ENCODE assay signal across 18 cellular contexts in the genomic region with DNA sequence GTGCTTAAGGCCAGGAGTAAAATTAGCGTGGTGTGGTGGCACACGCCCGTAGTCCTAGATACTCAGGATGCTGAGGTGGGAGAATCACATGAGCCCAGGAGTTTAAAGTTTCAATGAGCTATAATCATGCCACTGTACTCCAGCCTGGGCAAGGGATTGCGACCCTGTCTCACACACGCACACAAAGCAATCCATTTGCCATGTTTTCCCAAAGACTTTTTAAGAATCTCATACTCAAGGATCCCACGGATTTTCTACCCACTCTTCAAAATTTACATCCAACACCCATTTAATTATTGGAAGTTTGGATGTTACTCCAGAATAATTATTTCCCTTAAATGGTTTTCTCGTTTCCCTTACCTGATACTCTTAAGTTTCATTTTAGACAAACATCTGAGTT. TPM values are rescaled to one million over a fixed set of nuclear protein-coding genes. Genes with fewer than 3 reads are reported as not detected.
"Had no signal": no experiment of that assay in that cellular context is flagged by ENCODE, and none has a peak within 500 bp of the region (broad histone marks: within the 10 kb centered on the region; RNA-seq: fewer than 3 reads in every experiment).

No MANE protein-coding gene starts in this region.

- H3K27me3 ChIP-seq: right atrium auricular region, upper lobe of right lung had no signal

- H3K9me3 ChIP-seq: left ventricle myocardium inferior, psoas muscle, right atrium auricular region, thoracic aorta, upper lobe of right lung had no signal

- H3K4me1 Mint-ChIP-seq: immature natural killer cell had no signal

- H3K9me3 Mint-ChIP-seq: activated naive CD8-positive, alpha-beta T cell treated with anti-CD3 and anti-CD28 coated beads, Interleukin-2, amount 50 U/mL, for 24 hours; activated T-cell treated with anti-CD3 and anti-CD28 coated beads, Interleukin-2, amount 50 U/mL, for 72 hours; immature natural killer cell; T-helper 1 cell treated with Interleukin-12 subunit alpha and Interleukin-12 subunit beta and Interleukin-4 antibody, amounts not matched to agents 30 μg/mL and 1 μg/mL, for 36 hours had no signal

- H3K4me3 Mint-ChIP-seq: activated naive CD8-positive, alpha-beta T cell treated with anti-CD3 and anti-CD28 coated beads, Interleukin-2, amount 50 U/mL, for 24 hours; activated T-cell treated with anti-CD3 and anti-CD28 coated beads, Interleukin-2, amount 50 U/mL, for 72 hours; immature natural killer cell; T-helper 1 cell treated with Interleukin-12 subunit alpha and Interleukin-12 subunit beta and Interleukin-4 antibody, amounts not matched to agents 30 μg/mL and 1 μg/mL, for 36 hours had no signal

- H3K36me3 ChIP-seq: left ventricle myocardium inferior, right atrium auricular region, thoracic aorta, upper lobe of right lung had no signal

- H3K27ac Mint-ChIP-seq: activated naive CD8-positive, alpha-beta T cell treated with anti-CD3 and anti-CD28 coated beads, Interleukin-2, amount 50 U/mL, for 24 hours; activated T-cell treated with anti-CD3 and anti-CD28 coated beads, Interleukin-2, amount 50 U/mL, for 72 hours; immature natural killer cell; T-helper 1 cell treated with Interleukin-12 subunit alpha and Interleukin-12 subunit beta and Interleukin-4 antibody, amounts not matched to agents 30 μg/mL and 1 μg/mL, for 36 hours had no signal

- DNase-seq: activated CD4-positive, alpha-beta T cell treated with anti-CD3 and anti-CD28 coated beads for 4 hours; activated CD4-positive, alpha-beta T cell treated with anti-CD3 and anti-CD28 coated beads, Interleukin-2, amount 50 U/mL, for 48 hours; activated CD4-positive, CD25-positive, alpha-beta regulatory T cell; activated effector memory CD4-positive, alpha-beta T cell treated with Interleukin-2 at 50 U/mL for 16 hours; activated naive CD4-positive, alpha-beta T cell treated with anti-CD3 and anti-CD28 coated beads, Interleukin-2, amount 50 U/mL, for 16 hours; activated naive CD8-positive, alpha-beta T cell treated with anti-CD3 and anti-CD28 coated beads, Interleukin-2, amount 50 U/mL, for 24 hours; activated T-cell treated with anti-CD3 and anti-CD28 coated beads, Interleukin-2, amount 50 U/mL, for 72 hours; foreskin melanocyte; immature natural killer cell; left ventricle myocardium inferior; psoas muscle; stimulated activated CD4-positive, alpha-beta T cell treated with anti-CD3 and anti-CD28 coated beads, Interleukin-4, amount 100 ng/mL, for 24 hours; stimulated activated naive CD4-positive, alpha-beta T cell treated with Interleukin-2 at 50 U/mL for 16 hours; T1000; upper lobe of right lung had no signal

- H3K27ac ChIP-seq: left ventricle myocardium inferior, psoas muscle, right atrium auricular region, thoracic aorta, upper lobe of right lung had no signal

- H3K4me3 ChIP-seq: left ventricle myocardium inferior, psoas muscle, right atrium auricular region, thoracic aorta, upper lobe of right lung had no signal

- H3K4me1 ChIP-seq: psoas muscle, right atrium auricular region, upper lobe of right lung had no signal

- H3K36me3 Mint-ChIP-seq: immature natural killer cell had no signal

RNA-seq across cellular contexts. Expression of a gene that starts 47.9 kb away (rescaled TPM):
- total RNA-seq: right atrium auricular region had no signal
